Comparison of ENCODE assay signal across 30 cellular contexts in the genomic region with DNA sequence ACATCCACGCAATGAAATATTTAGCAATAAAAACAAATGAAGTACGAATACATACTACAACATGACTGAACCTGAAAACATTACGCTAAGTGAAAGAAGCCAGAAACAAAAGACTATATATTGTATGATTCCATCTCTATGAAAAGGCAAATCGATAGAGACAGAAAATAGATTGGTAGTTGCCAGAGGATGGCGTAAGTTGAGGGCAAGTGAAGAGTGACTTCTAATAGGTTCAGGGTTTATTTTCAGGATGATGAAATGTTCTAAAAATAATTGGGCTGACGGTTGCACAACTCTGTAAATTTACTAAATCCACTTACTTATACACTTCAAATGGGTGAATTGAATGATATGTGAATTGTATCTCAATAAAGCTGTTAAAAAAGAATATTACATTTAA. TPM values are rescaled to one million over a fixed set of nuclear protein-coding genes. Genes with fewer than 3 reads are reported as not detected.
"Had no signal": no experiment of that assay in that cellular context is flagged by ENCODE, and none has a peak within 500 bp of the region (broad histone marks: within the 10 kb centered on the region; RNA-seq: fewer than 3 reads in every experiment).

No MANE protein-coding gene starts in this region.

- H3K36me3 ChIP-seq: colonic mucosa, right atrium auricular region, transverse colon, WERI-Rb-1 had no signal

- H3K27me3 ChIP-seq: body of pancreas, colonic mucosa, right atrium auricular region, testis, transverse colon had no signal

- H3K4me3 ChIP-seq: body of pancreas, colonic mucosa, lung, right atrium auricular region, testis, transverse colon had no signal

- H3K9me3 ChIP-seq: colonic mucosa, testis had no signal

- ATAC-seq: activated CD4-positive, CD25-positive, alpha-beta regulatory T cell treated with anti-CD3 and anti-CD28 coated beads, Interleukin-2, amount 50 U/mL, for 24 hours; body of pancreas; natural killer cell treated with Interleukin-12 subunit alpha and Interleukin-12 subunit beta and Interleukin-15 and Interleukin-18, amount 100 ng/mL, for 72 hours had no signal

- H3K27ac ChIP-seq: body of pancreas, colonic mucosa, epithelial cell of prostate, right atrium auricular region, testis, transverse colon, WERI-Rb-1 had no signal

- DNase-seq: activated CD4-positive, alpha-beta T cell treated with anti-CD3 and anti-CD28 coated beads for 48 hours; activated CD4-positive, alpha-beta T cell treated with anti-CD3 and anti-CD28 coated beads, Interleukin-2, amount 50 U/mL, for 48 hours; activated CD8-positive, alpha-beta memory T cell treated with anti-CD3 and anti-CD28 coated beads for 24 hours; activated effector memory CD4-positive, alpha-beta T cell treated with Interleukin-2 at 50 U/mL for 16 hours; activated naive CD4-positive, alpha-beta T cell treated with Interleukin-2 at 50 U/mL for 16 hours; anterior cingulate cortex; body of pancreas; cerebellar nuclear complex; colonic mucosa; effector CD8-positive, alpha-beta T cell; foreskin fibroblast; head of caudate nucleus; hippocampal formation; kidney; mesendoderm; stimulated activated CD4-positive, alpha-beta T cell treated with anti-CD3 and anti-CD28 coated beads, Interleukin-2, amount 100 ng/mL, for 48 hours; stimulated activated naive CD4-positive, alpha-beta T cell treated with Interleukin-2 at 50 U/mL for 16 hours; T-helper 9 cell; testis; transverse colon; WERI-Rb-1 had no signal

- H3K4me1 ChIP-seq: body of pancreas, colonic mucosa, right atrium auricular region, testis, transverse colon had no signal

RNA-seq across cellular contexts. Expression of gene TECTB, which starts 39.5 kb away (rescaled TPM):
- total RNA-seq: body of pancreas; colonic mucosa; dermis microvascular lymphatic vessel endothelial cell; kidney; lung; mononuclear cell; natural killer cell treated with Interleukin-12 subunit alpha and Interleukin-12 subunit beta and Interleukin-15 and Interleukin-18, amount 100 ng/mL, for 72 hours; omental fat pad; pulmonary artery endothelial cell; right atrium auricular region; transverse colon had no signal
